ENCODE assay signal across 2 cellular contexts in the genomic region with DNA sequence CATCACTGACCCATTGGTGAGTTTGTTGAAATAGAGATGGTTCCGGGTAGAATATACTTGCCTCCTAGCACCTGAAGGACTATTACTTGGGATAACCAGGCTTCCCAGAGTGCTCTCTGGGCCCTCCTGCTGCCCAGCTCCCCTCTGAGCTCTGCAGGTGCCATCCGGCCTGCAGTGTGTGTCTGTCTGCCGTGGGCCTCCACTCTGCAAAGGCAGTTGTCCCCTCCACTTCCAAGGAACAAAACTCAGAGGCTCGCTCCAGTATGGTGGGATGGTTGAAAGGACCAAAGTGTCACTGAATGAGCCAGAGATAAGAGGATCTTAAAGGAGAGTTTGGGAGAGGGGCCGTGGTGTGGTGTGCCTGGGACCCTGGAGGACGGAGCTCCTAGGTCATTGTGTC.
TF ChIP-seq lines count a peak whose summit lies in the region.

No MANE protein-coding gene starts in this region.

TF ChIP-seq in IMR-90, 13 proteins besides CTCF, POLR2A, EP300 and RAD21:
- TF ChIP-seq, protein P1, sequence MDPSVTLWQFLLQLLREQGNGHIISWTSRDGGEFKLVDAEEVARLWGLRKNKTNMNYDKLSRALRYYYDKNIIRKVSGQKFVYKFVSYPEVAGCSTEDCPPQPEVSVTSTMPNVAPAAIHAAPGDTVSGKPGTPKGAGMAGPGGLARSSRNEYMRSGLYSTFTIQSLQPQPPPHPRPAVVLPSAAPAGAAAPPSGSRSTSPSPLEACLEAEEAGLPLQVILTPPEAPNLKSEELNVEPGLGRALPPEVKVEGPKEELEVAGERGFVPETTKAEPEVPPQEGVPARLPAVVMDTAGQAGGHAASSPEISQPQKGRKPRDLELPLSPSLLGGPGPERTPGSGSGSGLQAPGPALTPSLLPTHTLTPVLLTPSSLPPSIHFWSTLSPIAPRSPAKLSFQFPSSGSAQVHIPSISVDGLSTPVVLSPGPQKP (IDR thresholded peaks at IDR 0.05; ENCODE audit: borderline replicate concordance, low read depth, low read length): no peak
- TF ChIP-seq SMC3 (IDR thresholded peaks at IDR 0.05; ENCODE audit: low read depth, low read length): no peak
- no peak for TF ChIP-seq RFX5 (IDR thresholded peaks at IDR 0.05; ENCODE audit: low read depth, low read length)
- no peak for TF ChIP-seq NFE2L2 (IDR thresholded peaks at IDR 0.05; ENCODE audit: low read depth, low read length)
- no peak for TF ChIP-seq RCOR1 (IDR thresholded peaks at IDR 0.05; ENCODE audit: insufficient replicate concordance, low read length)
- no peak for TF ChIP-seq MAZ (IDR thresholded peaks at IDR 0.05; ENCODE audit: borderline replicate concordance, low read depth, low read length)
- no peak for TF ChIP-seq CHD1 (IDR thresholded peaks at IDR 0.05; ENCODE audit: low read depth, low read length)
- no peak for TF ChIP-seq FOS (IDR thresholded peaks at IDR 0.05; ENCODE audit: low read depth, low read length)
- TF ChIP-seq BHLHE40 (IDR thresholded peaks at IDR 0.05; ENCODE audit: low read depth, low read length): no peak
- TF ChIP-seq MXI1 (IDR thresholded peaks at IDR 0.05; ENCODE audit: borderline replicate concordance, low read depth, low read length): no peak
- TF ChIP-seq CEBPB (IDR thresholded peaks at IDR 0.05; ENCODE audit: low read depth, low read length): no peak
- TF ChIP-seq MAFK (IDR thresholded peaks at IDR 0.05; ENCODE audit: low read depth, low read length): no peak
TF ChIP-seq in IMR-90: peak in this region for 0.

TF ChIP-seq in H1, 55 proteins besides CTCF, POLR2A, EP300 and RAD21:
- TF ChIP-seq ZNF274 (IDR thresholded peaks at IDR 0.05; ENCODE audit: borderline replicate concordance, extremely low read depth, low read length) (no peak), CEBPB (IDR thresholded peaks at IDR 0.05; ENCODE audit: low read depth, low read length) (no peak), SUZ12 (IDR thresholded peaks at IDR 0.05; ENCODE audit: low read length) (no peak), SIX5 (IDR thresholded peaks at IDR 0.05; ENCODE audit: low read depth, low read length) (no peak), FOSL1 (IDR thresholded peaks at IDR 0.05; ENCODE audit: insufficient read depth, low read depth, low read length) (no peak), RBBP5 (IDR thresholded peaks at IDR 0.05; ENCODE audit: borderline replicate concordance, low read depth, low read length) (no peak), RNF2 (IDR thresholded peaks at IDR 0.05; ENCODE audit: borderline replicate concordance, low read depth, low read length, missing control alignments, poor library complexity, severe bottlenecking) (no peak), SIRT6 (IDR thresholded peaks at IDR 0.05; ENCODE audit: low read length) (no peak), SP1 (IDR thresholded peaks at IDR 0.05; ENCODE audit: low read depth, low read length) (no peak), SAP30 (IDR thresholded peaks at IDR 0.05; ENCODE audit: insufficient read depth, insufficient replicate concordance, low read length) (no peak)
- TF ChIP-seq, protein P2, sequence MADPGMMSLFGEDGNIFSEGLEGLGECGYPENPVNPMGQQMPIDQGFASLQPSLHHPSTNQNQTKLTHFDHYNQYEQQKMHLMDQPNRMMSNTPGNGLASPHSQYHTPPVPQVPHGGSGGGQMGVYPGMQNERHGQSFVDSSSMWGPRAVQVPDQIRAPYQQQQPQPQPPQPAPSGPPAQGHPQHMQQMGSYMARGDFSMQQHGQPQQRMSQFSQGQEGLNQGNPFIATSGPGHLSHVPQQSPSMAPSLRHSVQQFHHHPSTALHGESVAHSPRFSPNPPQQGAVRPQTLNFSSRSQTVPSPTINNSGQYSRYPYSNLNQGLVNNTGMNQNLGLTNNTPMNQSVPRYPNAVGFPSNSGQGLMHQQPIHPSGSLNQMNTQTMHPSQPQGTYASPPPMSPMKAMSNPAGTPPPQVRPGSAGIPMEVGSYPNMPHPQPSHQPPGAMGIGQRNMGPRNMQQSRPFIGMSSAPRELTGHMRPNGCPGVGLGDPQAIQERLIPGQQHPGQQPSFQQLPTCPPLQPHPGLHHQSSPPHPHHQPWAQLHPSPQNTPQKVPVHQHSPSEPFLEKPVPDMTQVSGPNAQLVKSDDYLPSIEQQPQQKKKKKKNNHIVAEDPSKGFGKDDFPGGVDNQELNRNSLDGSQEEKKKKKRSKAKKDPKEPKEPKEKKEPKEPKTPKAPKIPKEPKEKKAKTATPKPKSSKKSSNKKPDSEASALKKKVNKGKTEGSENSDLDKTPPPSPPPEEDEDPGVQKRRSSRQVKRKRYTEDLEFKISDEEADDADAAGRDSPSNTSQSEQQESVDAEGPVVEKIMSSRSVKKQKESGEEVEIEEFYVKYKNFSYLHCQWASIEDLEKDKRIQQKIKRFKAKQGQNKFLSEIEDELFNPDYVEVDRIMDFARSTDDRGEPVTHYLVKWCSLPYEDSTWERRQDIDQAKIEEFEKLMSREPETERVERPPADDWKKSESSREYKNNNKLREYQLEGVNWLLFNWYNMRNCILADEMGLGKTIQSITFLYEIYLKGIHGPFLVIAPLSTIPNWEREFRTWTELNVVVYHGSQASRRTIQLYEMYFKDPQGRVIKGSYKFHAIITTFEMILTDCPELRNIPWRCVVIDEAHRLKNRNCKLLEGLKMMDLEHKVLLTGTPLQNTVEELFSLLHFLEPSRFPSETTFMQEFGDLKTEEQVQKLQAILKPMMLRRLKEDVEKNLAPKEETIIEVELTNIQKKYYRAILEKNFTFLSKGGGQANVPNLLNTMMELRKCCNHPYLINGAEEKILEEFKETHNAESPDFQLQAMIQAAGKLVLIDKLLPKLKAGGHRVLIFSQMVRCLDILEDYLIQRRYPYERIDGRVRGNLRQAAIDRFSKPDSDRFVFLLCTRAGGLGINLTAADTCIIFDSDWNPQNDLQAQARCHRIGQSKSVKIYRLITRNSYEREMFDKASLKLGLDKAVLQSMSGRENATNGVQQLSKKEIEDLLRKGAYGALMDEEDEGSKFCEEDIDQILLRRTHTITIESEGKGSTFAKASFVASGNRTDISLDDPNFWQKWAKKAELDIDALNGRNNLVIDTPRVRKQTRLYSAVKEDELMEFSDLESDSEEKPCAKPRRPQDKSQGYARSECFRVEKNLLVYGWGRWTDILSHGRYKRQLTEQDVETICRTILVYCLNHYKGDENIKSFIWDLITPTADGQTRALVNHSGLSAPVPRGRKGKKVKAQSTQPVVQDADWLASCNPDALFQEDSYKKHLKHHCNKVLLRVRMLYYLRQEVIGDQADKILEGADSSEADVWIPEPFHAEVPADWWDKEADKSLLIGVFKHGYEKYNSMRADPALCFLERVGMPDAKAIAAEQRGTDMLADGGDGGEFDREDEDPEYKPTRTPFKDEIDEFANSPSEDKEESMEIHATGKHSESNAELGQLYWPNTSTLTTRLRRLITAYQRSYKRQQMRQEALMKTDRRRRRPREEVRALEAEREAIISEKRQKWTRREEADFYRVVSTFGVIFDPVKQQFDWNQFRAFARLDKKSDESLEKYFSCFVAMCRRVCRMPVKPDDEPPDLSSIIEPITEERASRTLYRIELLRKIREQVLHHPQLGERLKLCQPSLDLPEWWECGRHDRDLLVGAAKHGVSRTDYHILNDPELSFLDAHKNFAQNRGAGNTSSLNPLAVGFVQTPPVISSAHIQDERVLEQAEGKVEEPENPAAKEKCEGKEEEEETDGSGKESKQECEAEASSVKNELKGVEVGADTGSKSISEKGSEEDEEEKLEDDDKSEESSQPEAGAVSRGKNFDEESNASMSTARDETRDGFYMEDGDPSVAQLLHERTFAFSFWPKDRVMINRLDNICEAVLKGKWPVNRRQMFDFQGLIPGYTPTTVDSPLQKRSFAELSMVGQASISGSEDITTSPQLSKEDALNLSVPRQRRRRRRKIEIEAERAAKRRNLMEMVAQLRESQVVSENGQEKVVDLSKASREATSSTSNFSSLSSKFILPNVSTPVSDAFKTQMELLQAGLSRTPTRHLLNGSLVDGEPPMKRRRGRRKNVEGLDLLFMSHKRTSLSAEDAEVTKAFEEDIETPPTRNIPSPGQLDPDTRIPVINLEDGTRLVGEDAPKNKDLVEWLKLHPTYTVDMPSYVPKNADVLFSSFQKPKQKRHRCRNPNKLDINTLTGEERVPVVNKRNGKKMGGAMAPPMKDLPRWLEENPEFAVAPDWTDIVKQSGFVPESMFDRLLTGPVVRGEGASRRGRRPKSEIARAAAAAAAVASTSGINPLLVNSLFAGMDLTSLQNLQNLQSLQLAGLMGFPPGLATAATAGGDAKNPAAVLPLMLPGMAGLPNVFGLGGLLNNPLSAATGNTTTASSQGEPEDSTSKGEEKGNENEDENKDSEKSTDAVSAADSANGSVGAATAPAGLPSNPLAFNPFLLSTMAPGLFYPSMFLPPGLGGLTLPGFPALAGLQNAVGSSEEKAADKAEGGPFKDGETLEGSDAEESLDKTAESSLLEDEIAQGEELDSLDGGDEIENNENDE (IDR thresholded peaks at IDR 0.05; ENCODE audit: insufficient replicate concordance, low read length): no peak
- TF ChIP-seq, protein P3, sequence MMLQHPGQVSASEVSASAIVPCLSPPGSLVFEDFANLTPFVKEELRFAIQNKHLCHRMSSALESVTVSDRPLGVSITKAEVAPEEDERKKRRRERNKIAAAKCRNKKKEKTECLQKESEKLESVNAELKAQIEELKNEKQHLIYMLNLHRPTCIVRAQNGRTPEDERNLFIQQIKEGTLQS (IDR thresholded peaks at IDR 0.05; ENCODE audit: insufficient read depth, low read depth, low read length): no peak
